Comparison of ENCODE assay signal across 8 cellular contexts in genomic region chr7:140062118-140062527, GRCh38. TPM values are rescaled to one million over a fixed set of nuclear protein-coding genes. Genes with fewer than 3 reads are reported as not detected.
A peak's percentile ranks its signal among the peaks of the same experiment; 100 is the strongest.
DNase-seq lines count a peak whose midpoint lies in the region; ATAC-seq lines count a peak whose summit lies in the region.

No MANE protein-coding gene starts in this region.

- peaks cover 5% of the 10 kb centered on the region for H3K9me3 ChIP-seq in SJSA1 (replicated peaks)

- intact Hi-C loops in left colon (cut with DNase I, micrococcal nuclease), result no loop called here

- H3K27ac ChIP-seq in SJSA1, result peak overlapping the region; percentile 64

- no peaks in the 10 kb centered on the region for H3K27me3 ChIP-seq in SJSA1 (replicated peaks)

- peak overlapping the region; percentile 93 for H3K4me3 ChIP-seq in SJSA1

- ATAC-seq in HG03039 (IDR thresholded peaks at IDR 0.05; ENCODE audit: unreplicated experiment), result peak; percentile 15
- ATAC-seq in left colon, result peak; percentile 18

- H3K36me3 ChIP-seq in SJSA1, result peaks cover 11% of the 10 kb centered on the region

- peaks cover 25% of the 10 kb centered on the region for H3K4me1 ChIP-seq in SJSA1 (replicated peaks)

- peak; percentile 76 for DNase-seq in DMS53 (lab: John Stamatoyannopoulos, UW)
- no peak for DNase-seq in DMS53 treated with DMSO at 0.1 percent for 48 hours (lab: John Stamatoyannopoulos, UW; ENCODE audit: unreplicated experiment)
- peak; percentile 32 to 43 for DNase-seq in SJSA1 (ENCODE audit: low read depth in 1 of 2, low spot score in 2 of 2)
- peak; percentile 42 for DNase-seq in astrocyte of the hippocampus (ENCODE audit: low read depth, low spot score)
- DNase-seq in left colon, result peak; percentile 59 to 60
- DNase-seq in stimulated activated CD8-positive, alpha-beta memory T cell treated with anti-CD3 and anti-CD28 coated beads, Interleukin-15, amount 100 ng/mL, for 24 hours (ENCODE audit: low read depth), result peak; percentile 10
- no peak for DNase-seq in hippocampal formation (lab: John Stamatoyannopoulos, UW)

RNA-seq across cellular contexts. Expression of gene PARP12, which starts 0.6 kb away (rescaled TPM):
- 19.3 and 21.4 TPM in 2 replicates for total RNA-seq in SJSA1 (2014; rRNA removed; shearing (Covaris generic))
- total RNA-seq in left colon, result 10 to 100 TPM; 58.7 to 63.2 TPM

Comparison
In these comparisons a context has a peak if more than half of its experiments do, and no peak if none do; other contexts are left out.
1. DNase-seq: peak in DMS53 (single experiment), SJSA1 (2 of 2), astrocyte of the hippocampus (single experiment), left colon (2 of 2) and stimulated activated CD8-positive, alpha-beta memory T cell treated with anti-CD3 and anti-CD28 coated beads, Interleukin-15, amount 100 ng/mL, for 24 hours (single experiment); none in DMS53 treated with DMSO at 0.1 percent for 48 hours (single experiment) and hippocampal formation (0 of 2).